Comparison of ENCODE assay signal across 1 cellular context in genomic region chr11:66891849-66892660, GRCh38.
A peak's percentile ranks its signal among the peaks of the same experiment; 100 is the strongest.
TF ChIP-seq lines count a peak whose summit lies in the region.

No MANE protein-coding gene starts in this region.

TF ChIP-seq in K562, 482 proteins besides CTCF, POLR2A, EP300 and RAD21 (continued from another document):
- peak; percentile 54; the same call in 1 of the 2 replicates for TF ChIP-seq ZBTB33 (CRISPR knock-in tag; IDR thresholded peaks at IDR 0.05)
